In genomic region chr1:109877320-109877771, GRCh38 we compare ENCODE assay signal across 1 cellular context.
TF ChIP-seq lines count a peak whose summit lies in the region.

No MANE protein-coding gene starts in this region.

TF ChIP-seq in HepG2, 621 proteins besides CTCF, POLR2A, EP300 and RAD21 (continued from another document):
- TF ChIP-seq, protein P1, sequence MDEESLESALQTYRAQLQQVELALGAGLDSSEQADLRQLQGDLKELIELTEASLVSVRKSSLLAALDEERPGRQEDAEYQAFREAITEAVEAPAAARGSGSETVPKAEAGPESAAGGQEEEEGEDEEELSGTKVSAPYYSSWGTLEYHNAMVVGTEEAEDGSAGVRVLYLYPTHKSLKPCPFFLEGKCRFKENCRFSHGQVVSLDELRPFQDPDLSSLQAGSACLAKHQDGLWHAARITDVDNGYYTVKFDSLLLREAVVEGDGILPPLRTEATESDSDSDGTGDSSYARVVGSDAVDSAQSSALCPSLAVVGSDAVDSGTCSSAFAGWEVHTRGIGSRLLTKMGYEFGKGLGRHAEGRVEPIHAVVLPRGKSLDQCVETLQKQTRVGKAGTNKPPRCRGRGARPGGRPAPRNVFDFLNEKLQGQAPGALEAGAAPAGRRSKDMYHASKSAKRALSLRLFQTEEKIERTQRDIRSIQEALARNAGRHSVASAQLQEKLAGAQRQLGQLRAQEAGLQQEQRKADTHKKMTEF (CRISPR knock-in tag; IDR thresholded peaks at IDR 0.05) = peak; percentile 41; the same call in 1 of the 2 replicates
- TF ChIP-seq, protein P2, sequence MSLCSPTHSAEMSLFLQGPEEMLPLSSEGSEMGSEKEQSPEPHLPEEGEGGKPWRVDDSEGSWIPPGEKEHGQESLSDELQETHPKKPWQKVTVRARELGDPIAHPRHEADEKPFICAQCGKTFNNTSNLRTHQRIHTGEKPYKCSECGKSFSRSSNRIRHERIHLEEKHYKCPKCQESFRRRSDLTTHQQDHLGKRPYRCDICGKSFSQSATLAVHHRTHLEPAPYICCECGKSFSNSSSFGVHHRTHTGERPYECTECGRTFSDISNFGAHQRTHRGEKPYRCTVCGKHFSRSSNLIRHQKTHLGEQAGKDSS (CRISPR knock-in tag; IDR thresholded peaks at IDR 0.05; ENCODE audit: borderline replicate concordance, low read depth) = peak; percentile 87; the same call in 1 of the 2 replicates
- TF ChIP-seq, protein P3, sequence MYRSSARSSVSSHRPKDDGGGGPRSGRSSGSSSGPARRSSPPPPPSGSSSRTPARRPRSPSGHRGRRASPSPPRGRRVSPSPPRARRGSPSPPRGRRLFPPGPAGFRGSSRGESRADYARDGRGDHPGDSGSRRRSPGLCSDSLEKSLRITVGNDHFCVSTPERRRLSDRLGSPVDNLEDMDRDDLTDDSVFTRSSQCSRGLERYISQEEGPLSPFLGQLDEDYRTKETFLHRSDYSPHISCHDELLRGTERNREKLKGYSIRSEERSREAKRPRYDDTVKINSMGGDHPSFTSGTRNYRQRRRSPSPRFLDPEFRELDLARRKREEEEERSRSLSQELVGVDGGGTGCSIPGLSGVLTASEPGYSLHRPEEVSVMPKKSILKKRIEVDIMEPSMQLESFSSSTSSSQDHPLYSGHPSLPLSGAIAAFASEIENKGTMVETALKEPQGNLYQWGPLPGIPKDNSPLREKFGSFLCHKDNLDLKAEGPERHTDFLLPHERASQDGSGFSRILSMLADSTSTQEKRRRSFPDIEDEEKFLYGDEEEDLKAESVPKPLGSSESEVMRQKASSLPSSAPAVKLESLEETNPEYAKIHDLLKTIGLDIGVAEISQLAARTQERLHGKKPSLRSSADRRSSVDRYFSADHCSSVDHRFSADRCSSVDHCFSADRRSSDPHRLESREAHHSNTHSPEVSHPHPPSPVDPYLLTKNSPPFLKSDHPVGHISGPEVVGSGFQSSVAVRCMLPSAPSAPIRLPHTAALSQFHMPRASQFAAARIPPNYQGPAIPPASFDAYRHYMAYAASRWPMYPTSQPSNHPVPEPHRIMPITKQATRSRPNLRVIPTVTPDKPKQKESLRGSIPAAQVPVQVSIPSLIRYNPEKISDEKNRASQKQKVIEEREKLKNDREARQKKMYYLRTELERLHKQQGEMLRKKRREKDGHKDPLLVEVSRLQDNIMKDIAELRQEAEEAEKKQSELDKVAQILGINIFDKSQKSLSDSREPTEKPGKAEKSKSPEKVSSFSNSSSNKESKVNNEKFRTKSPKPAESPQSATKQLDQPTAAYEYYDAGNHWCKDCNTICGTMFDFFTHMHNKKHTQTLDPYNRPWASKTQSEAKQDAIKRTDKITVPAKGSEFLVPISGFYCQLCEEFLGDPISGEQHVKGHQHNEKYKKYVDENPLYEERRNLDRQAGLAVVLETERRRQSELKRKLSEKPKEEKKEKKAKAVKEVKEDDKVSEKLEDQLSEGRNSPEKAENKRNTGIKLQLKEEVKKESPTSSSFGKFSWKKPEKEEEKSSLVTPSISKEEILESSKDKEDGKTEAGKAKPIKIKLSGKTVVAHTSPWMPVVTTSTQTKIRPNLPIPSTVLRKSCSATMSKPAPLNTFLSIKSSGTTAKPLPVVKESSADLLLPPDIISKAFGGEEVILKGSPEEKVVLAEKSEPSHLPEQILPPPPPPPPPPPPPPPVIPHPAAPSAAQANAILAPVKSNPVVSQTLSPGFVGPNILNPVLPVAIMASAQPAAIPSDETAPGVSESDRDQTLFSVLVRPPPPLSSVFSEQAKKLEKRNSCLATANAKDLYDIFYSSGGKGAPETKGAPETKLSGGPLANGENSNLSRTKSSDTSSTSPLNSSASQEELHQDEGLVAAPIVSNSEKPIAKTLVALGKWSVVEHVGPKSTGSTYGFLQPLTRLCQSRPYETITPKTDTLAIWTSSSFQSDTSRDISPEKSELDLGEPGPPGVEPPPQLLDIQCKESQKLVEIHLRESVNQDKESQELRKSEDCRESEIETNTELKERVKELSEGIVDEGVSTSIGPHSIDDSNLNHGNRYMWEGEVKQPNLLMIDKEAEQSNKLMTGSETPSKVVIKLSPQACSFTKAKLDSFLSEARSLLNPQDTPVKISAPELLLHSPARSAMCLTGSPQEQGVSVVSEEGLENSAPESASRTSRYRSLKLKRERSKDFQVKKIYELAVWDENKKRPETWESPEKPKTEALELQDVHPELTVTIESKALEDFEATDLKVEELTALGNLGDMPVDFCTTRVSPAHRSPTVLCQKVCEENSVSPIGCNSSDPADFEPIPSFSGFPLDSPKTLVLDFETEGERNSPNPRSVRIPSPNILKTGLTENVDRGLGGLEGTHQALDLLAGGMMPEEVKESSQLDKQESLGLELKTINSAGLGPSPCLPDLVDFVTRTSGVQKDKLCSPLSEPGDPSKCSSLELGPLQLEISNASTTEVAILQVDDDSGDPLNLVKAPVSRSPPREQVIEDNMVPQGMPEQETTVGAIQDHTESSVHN (CRISPR knock-in tag; IDR thresholded peaks at IDR 0.05) = no peak
- TF ChIP-seq PHF21A (CRISPR knock-in tag; IDR thresholded peaks at IDR 0.05) = peak; percentile 55; the same call in 1 of the 2 replicates
- TF ChIP-seq, protein P4, sequence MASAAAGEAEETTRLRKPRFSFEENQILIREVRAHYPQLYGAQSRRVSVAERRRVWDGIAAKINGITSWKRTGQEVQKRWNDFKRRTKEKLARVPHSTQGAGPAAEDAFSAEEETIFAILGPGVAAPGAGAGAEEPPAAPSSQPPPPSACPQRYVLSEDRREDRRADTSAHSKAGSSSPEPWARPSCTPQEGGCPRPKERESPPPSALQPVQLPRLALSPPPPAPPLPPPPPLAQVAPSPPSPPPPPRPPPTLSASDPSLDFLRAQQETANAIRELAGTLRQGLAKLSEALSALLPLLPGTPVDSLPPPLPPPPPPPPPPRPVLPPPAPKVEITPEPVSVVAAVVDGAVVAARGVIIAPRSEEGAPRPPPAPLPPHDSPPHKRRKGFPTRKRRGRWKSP (CRISPR knock-in tag; IDR thresholded peaks at IDR 0.05) = no peak
- TF ChIP-seq KAT2B (IDR thresholded peaks at IDR 0.05; ENCODE audit: borderline replicate concordance, low read depth, low read length) = no peak
- TF ChIP-seq ZNF263 (CRISPR knock-in tag; IDR thresholded peaks at IDR 0.05) = no peak; the same call in 1 of the 2 replicates
- 0 out of 2 replicates have a peak, but pooled peaks have one; percentile 32 for TF ChIP-seq SOX5 (CRISPR knock-in tag; IDR thresholded peaks at IDR 0.05; ENCODE audit: borderline replicate concordance)
- TF ChIP-seq RFX1 (IDR thresholded peaks at IDR 0.05) = no peak
- peak; percentile 43; the same call in 1 of the 2 replicates for TF ChIP-seq MEF2D (CRISPR knock-in tag; IDR thresholded peaks at IDR 0.05)
- no peak for TF ChIP-seq SOX13 (IDR thresholded peaks at IDR 0.05)
- TF ChIP-seq SOX13 (CRISPR knock-in tag; conservative IDR thresholded peaks at IDR 0.05 in 1 of 2, IDR thresholded peaks at IDR 0.05 in 1 of 2) = peak in 1 of 2 experiments; percentile 20; a peak in 1 of 4 replicates
- no peak for TF ChIP-seq SOX6 (IDR thresholded peaks at IDR 0.05)
- no peak; the same call in 1 of the 2 replicates for TF ChIP-seq SOX6 (CRISPR knock-in tag; IDR thresholded peaks at IDR 0.05)
- TF ChIP-seq ZNF891 (CRISPR knock-in tag; IDR thresholded peaks at IDR 0.05) = 0 out of 2 replicates have a peak, but pooled peaks have one; percentile 39
- TF ChIP-seq REXO4 (CRISPR knock-in tag; IDR thresholded peaks at IDR 0.05; ENCODE audit: borderline replicate concordance) = no peak
- no peak for TF ChIP-seq NR2F2 (IDR thresholded peaks at IDR 0.05; ENCODE audit: borderline replicate concordance, low read depth)
- TF ChIP-seq POLR2G (IDR thresholded peaks at IDR 0.05; ENCODE audit: low read depth, low read length) = 0 out of 2 replicates have a peak, but pooled peaks have one; percentile 34
- TF ChIP-seq, protein P5, sequence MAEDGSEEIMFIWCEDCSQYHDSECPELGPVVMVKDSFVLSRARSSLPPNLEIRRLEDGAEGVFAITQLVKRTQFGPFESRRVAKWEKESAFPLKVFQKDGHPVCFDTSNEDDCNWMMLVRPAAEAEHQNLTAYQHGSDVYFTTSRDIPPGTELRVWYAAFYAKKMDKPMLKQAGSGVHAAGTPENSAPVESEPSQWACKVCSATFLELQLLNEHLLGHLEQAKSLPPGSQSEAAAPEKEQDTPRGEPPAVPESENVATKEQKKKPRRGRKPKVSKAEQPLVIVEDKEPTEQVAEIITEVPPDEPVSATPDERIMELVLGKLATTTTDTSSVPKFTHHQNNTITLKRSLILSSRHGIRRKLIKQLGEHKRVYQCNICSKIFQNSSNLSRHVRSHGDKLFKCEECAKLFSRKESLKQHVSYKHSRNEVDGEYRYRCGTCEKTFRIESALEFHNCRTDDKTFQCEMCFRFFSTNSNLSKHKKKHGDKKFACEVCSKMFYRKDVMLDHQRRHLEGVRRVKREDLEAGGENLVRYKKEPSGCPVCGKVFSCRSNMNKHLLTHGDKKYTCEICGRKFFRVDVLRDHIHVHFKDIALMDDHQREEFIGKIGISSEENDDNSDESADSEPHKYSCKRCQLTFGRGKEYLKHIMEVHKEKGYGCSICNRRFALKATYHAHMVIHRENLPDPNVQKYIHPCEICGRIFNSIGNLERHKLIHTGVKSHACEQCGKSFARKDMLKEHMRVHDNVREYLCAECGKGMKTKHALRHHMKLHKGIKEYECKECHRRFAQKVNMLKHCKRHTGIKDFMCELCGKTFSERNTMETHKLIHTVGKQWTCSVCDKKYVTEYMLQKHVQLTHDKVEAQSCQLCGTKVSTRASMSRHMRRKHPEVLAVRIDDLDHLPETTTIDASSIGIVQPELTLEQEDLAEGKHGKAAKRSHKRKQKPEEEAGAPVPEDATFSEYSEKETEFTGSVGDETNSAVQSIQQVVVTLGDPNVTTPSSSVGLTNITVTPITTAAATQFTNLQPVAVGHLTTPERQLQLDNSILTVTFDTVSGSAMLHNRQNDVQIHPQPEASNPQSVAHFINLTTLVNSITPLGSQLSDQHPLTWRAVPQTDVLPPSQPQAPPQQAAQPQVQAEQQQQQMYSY (CRISPR knock-in tag; IDR thresholded peaks at IDR 0.05) = 0 out of 2 replicates have a peak, but pooled peaks have one; percentile 39
- TF ChIP-seq, protein P6, sequence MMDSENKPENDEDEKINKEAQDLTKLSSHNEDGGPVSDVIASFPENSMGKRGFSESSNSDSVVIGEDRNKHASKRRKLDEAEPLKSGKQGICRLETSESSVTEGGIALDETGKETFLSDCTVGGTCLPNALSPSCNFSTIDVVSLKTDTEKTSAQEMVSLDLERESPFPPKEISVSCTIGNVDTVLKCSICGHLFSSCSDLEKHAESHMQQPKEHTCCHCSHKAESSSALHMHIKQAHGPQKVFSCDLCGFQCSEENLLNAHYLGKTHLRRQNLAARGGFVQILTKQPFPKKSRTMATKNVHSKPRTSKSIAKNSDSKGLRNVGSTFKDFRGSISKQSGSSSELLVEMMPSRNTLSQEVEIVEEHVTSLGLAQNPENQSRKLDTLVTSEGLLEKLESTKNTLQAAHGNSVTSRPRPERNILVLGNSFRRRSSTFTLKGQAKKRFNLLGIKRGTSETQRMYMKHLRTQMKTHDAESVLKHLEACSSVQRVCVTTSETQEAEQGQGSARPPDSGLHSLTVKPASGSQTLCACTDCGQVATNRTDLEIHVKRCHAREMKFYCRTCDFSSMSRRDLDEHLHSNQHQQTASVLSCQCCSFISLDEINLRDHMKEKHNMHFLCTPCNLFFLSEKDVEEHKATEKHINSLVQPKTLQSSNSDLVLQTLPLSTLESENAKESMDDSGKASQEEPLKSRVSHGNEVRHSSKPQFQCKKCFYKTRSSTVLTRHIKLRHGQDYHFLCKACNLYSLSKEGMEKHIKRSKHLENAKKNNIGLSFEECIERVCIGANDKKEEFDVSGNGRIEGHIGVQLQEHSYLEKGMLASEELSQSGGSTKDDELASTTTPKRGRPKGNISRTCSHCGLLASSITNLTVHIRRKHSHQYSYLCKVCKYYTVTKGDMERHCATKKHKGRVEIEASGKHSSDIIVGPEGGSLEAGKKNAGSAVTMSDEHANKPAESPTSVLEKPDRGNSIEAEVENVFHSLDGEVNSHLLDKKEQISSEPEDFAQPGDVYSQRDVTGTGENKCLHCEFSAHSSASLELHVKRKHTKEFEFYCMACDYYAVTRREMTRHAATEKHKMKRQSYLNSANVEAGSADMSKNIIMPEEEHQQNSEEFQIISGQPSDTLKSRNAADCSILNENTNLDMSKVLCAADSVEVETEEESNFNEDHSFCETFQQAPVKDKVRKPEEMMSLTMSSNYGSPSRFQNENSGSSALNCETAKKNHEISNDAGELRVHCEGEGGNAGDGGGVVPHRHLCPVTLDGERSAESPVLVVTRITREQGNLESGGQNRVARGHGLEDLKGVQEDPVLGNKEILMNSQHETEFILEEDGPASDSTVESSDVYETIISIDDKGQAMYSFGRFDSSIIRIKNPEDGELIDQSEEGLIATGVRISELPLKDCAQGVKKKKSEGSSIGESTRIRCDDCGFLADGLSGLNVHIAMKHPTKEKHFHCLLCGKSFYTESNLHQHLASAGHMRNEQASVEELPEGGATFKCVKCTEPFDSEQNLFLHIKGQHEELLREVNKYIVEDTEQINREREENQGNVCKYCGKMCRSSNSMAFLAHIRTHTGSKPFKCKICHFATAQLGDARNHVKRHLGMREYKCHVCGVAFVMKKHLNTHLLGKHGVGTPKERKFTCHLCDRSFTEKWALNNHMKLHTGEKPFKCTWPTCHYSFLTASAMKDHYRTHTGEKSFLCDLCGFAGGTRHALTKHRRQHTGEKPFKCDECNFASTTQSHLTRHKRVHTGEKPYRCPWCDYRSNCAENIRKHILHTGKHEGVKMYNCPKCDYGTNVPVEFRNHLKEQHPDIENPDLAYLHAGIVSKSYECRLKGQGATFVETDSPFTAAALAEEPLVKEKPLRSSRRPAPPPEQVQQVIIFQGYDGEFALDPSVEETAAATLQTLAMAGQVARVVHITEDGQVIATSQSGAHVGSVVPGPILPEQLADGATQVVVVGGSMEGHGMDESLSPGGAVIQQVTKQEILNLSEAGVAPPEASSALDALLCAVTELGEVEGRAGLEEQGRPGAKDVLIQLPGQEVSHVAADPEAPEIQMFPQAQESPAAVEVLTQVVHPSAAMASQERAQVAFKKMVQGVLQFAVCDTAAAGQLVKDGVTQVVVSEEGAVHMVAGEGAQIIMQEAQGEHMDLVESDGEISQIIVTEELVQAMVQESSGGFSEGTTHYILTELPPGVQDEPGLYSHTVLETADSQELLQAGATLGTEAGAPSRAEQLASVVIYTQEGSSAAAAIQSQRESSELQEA (CRISPR knock-in tag; IDR thresholded peaks at IDR 0.05; ENCODE audit: not compliant biosample characterization) = peak; percentile 40
- TF ChIP-seq ZNF83 (CRISPR knock-in tag; IDR thresholded peaks at IDR 0.05; ENCODE audit: borderline replicate concordance) = 0 out of 2 replicates have a peak, but pooled peaks have one; percentile 14
